23 cellular contexts compared by ENCODE assay signal in genomic region chr17:14950216-14950615, GRCh38.
"Had no signal": no experiment of that assay in that cellular context is flagged by ENCODE, and none has a peak within 500 bp of the region (broad histone marks: within the 10 kb centered on the region; RNA-seq: fewer than 3 reads in every experiment).

No MANE protein-coding gene starts in this region.

- H3K4me1 Mint-ChIP-seq: activated B cell treated with CpG ODN at 0.5 μM for 24 hours; activated CD4-positive, alpha-beta T cell treated with anti-CD3 and anti-CD28 coated beads, Interleukin-2, amount 10 ng/mL, durations not matched to agents 7 days and 5 days; naive B cell had no signal

- H3K9me3 Mint-ChIP-seq: activated B cell treated with CpG ODN at 0.5 μM for 24 hours; activated CD4-positive, alpha-beta T cell treated with anti-CD3 and anti-CD28 coated beads, Interleukin-2, amount 10 ng/mL, durations not matched to agents 7 days and 5 days; activated naive CD4-positive, alpha-beta T cell treated with anti-CD3 and anti-CD28 coated beads, Interleukin-2, amount 50 U/mL, for 72 hours had no signal

- H3K36me3 ChIP-seq: gastrocnemius medialis, heart right ventricle, lower lobe of right lung, transverse colon, vagina had no signal

- H3K27ac ChIP-seq: gastrocnemius medialis, heart right ventricle, lower lobe of right lung, transverse colon, vagina had no signal

- H3K27me3 Mint-ChIP-seq: activated B cell treated with CpG ODN at 0.5 μM for 24 hours had no signal

- H3K4me3 Mint-ChIP-seq: activated B cell treated with CpG ODN at 0.5 μM for 24 hours; activated CD4-positive, alpha-beta T cell treated with anti-CD3 and anti-CD28 coated beads, Interleukin-2, amount 10 ng/mL, durations not matched to agents 7 days and 5 days; activated T-cell treated with anti-CD3 and anti-CD28 coated beads, Interleukin-2, amount 50 U/mL, for 72 hours; naive B cell had no signal

- H3K27me3 ChIP-seq: gastrocnemius medialis, heart right ventricle, transverse colon, vagina had no signal

- H3K9me3 ChIP-seq: gastrocnemius medialis, heart right ventricle, lower lobe of right lung, transverse colon, vagina had no signal

- DNase-seq: activated B cell treated with CpG ODN at 0.5 μM for 24 hours; activated CD4-positive, alpha-beta T cell treated with anti-CD3 and anti-CD28 coated beads, Interleukin-2, amount 10 ng/mL, durations not matched to agents 7 days and 5 days; activated CD8-positive, alpha-beta memory T cell treated with anti-CD3 and anti-CD28 coated beads, Interleukin-2, amount 50 U/mL, for 48 hours; activated gamma-delta T cell; activated T-cell treated with anti-CD3 and anti-CD28 coated beads, Interleukin-2, amount 50 U/mL, for 72 hours; effector CD8-positive, alpha-beta T cell; gastrocnemius medialis; heart right ventricle; left colon; lower lobe of right lung; midbrain; naive B cell; posterior cingulate gyrus; stimulated activated CD4-positive, alpha-beta T cell treated with anti-CD3 and anti-CD28 coated beads, Interleukin-4, amount 100 ng/mL, for 4 hours; stimulated activated CD8-positive, alpha-beta memory T cell treated with anti-CD3 and anti-CD28 coated beads, Interleukin-4, amount 100 ng/mL, for 48 hours; stimulated activated naive CD4-positive, alpha-beta T cell treated with Interleukin-2 at 50 U/mL for 16 hours; substantia nigra; T-helper 2 cell; transverse colon had no signal

- H3K4me3 ChIP-seq: gastrocnemius medialis, heart right ventricle, lower lobe of right lung, transverse colon, vagina had no signal

- H3K36me3 Mint-ChIP-seq: activated naive CD4-positive, alpha-beta T cell treated with anti-CD3 and anti-CD28 coated beads, Interleukin-2, amount 50 U/mL, for 72 hours; naive B cell had no signal

- ATAC-seq: activated naive CD4-positive, alpha-beta T cell treated with anti-CD3 and anti-CD28 coated beads, Interleukin-2, amount 50 U/mL, for 72 hours; activated T-cell treated with anti-CD3 and anti-CD28 coated beads, Interleukin-2, amount 50 U/mL, for 72 hours; gastrocnemius medialis; heart right ventricle; left colon; lower lobe of right lung had no signal

- H3K27ac Mint-ChIP-seq: activated B cell treated with CpG ODN at 0.5 μM for 24 hours; activated CD4-positive, alpha-beta T cell treated with anti-CD3 and anti-CD28 coated beads, Interleukin-2, amount 10 ng/mL, durations not matched to agents 7 days and 5 days; activated naive CD4-positive, alpha-beta T cell treated with anti-CD3 and anti-CD28 coated beads, Interleukin-2, amount 50 U/mL, for 72 hours; activated T-cell treated with anti-CD3 and anti-CD28 coated beads, Interleukin-2, amount 50 U/mL, for 72 hours; naive B cell had no signal

- FAIRE-seq: endothelial cell of umbilical vein, TTC549 had no signal

- H3K4me1 ChIP-seq: gastrocnemius medialis, heart right ventricle, lower lobe of right lung, transverse colon, vagina had no signal
